18 cellular contexts compared by ENCODE assay signal in genomic region chr12:52896190-52897100, GRCh38. TPM values are rescaled to one million over a fixed set of nuclear protein-coding genes. Genes with fewer than 3 reads are reported as not detected.
DNase-seq lines count a peak whose midpoint lies in the region; ATAC-seq, FAIRE-seq and TF ChIP-seq lines count a peak whose summit lies in the region.
"Had no signal": no experiment of that assay in that cellular context is flagged by ENCODE, and none has a peak within 500 bp of the region (broad histone marks: within the 10 kb centered on the region; RNA-seq: fewer than 3 reads in every experiment).

No MANE protein-coding gene starts in this region.

- H3K9me3 ChIP-seq in NT2/D1 (ENCODE audit: insufficient read depth, low read length) (peaks cover 5% of the 10 kb centered on the region; the same call in 1 of the 2 replicates), gastroesophageal sphincter (no peaks in the 10 kb centered on the region), spleen (peaks cover 0 to 3% (median 0%) of the 10 kb centered on the region in 8 donors)
- H3K9me3 ChIP-seq: BLaER1 had no signal

- H3K27me3 ChIP-seq in NT2/D1 (ENCODE audit: insufficient read depth, insufficient read length): no peaks in the 10 kb centered on the region
- no peaks in the 10 kb centered on the region for H3K27me3 ChIP-seq in gastroesophageal sphincter
- H3K27me3 ChIP-seq in spleen (replicated peaks in 1 of 7): peaks cover 0 to 8% (median 0%) of the 10 kb centered on the region in 7 donors
- H3K27me3 ChIP-seq: BLaER1 had no signal

- H3K27ac ChIP-seq in gastroesophageal sphincter (peak overlapping the region in 1 of 4 donors; percentile 44), spleen (no peak overlapping the region)
- H3K27ac ChIP-seq: BLaER1 had no signal

- TF ChIP-seq CTCF in gastroesophageal sphincter (IDR thresholded peaks at IDR 0.05): no peak
- TF ChIP-seq CTCF in omental fat pad (IDR thresholded peaks at IDR 0.05): no peak
- TF ChIP-seq CTCF in spleen (IDR thresholded peaks at IDR 0.05 in 8 of 11, conservative IDR thresholded peaks at IDR 0.05 in 3 of 11): no peak

- H3K4me1 ChIP-seq in NT2/D1 (ENCODE audit: insufficient read depth, insufficient read length) (peaks cover 16% of the 10 kb centered on the region), gastroesophageal sphincter (peaks cover 0 to 22% (median 0%) of the 10 kb centered on the region in 3 donors), spleen (no peaks in the 10 kb centered on the region)
- H3K4me1 ChIP-seq: BLaER1 had no signal

- H3K4me3 ChIP-seq in NT2/D1 (ENCODE audit: insufficient read length, low read depth) (no peak overlapping the region), gastroesophageal sphincter (no peak overlapping the region), spleen (no peak overlapping the region)
- H3K4me3 ChIP-seq: BLaER1 had no signal

- no peak for TF ChIP-seq EP300 in gastroesophageal sphincter (IDR thresholded peaks at IDR 0.05)

- peak; percentile 33 for DNase-seq in EH (ENCODE audit: low read depth)
- no peak for DNase-seq in NT2/D1 (ENCODE audit: low read depth, low spot score)
- DNase-seq in omental fat pad (ENCODE audit: low spot score): no peak
- DNase-seq in activated CD4-positive, CD25-positive, alpha-beta regulatory T cell treated with anti-CD3 and anti-CD28 coated beads, Interleukin-2, amount 50 U/mL, for 72 hours: no peak
- no peak for DNase-seq in spleen
- DNase-seq in GM12891 (ENCODE audit: insufficient read length, low spot score): no peak
- DNase-seq: activated T-cell treated with anti-CD3 and anti-CD28 coated beads, Interleukin-2, amount 50 U/mL, for 4 hours; anterior cingulate cortex; effector CD4-positive, alpha-beta T cell; H7; kidney; stimulated activated CD4-positive, alpha-beta T cell treated with anti-CD3 and anti-CD28 coated beads, Interleukin-2, amount 100 ng/mL, for 48 hours; SW 1271 had no signal

- WGBS in gastroesophageal sphincter (ENCODE audit: low coverage in 1 of 2), 2 donors: 30 to 88% methylated on average over 1 to 2 of the region's 3 CpGs
- 61 to 83% (median 78%) methylated on average over 3 of the region's 3 CpGs for WGBS in spleen, 5 donors

- intact Hi-C loops in spleen (cut with DNase I; ENCODE audit: low total_unique reads): no loop called here

- H3K9ac ChIP-seq in NT2/D1 (ENCODE audit: insufficient read length, low read depth): peak overlapping the region; percentile 45
- H3K9ac ChIP-seq: BLaER1 had no signal

- ATAC-seq in gastroesophageal sphincter: peak; percentile 28
- ATAC-seq in omental fat pad (ENCODE audit: low FRiP score): peak; percentile 35
- ATAC-seq in HG02759 (IDR thresholded peaks at IDR 0.05; ENCODE audit: unreplicated experiment): no peak

- TF ChIP-seq POLR2A in gastroesophageal sphincter (IDR thresholded peaks at IDR 0.05) (no peak), spleen (IDR thresholded peaks at IDR 0.05) (no peak), GM12891 (IDR thresholded peaks at IDR 0.05; ENCODE audit: low read depth, low read length) (no peak)

- FAIRE-seq in GM12891 (lab: Jason Lieb, UNC): no peak
- FAIRE-seq: frontal cortex, kidney had no signal

- H3K36me3 ChIP-seq in NT2/D1 (ENCODE audit: insufficient read depth, insufficient read length, low read length): peaks cover 54% of the 10 kb centered on the region
- peaks cover 0 to 46% of the 10 kb centered on the region in 2 donors for H3K36me3 ChIP-seq in gastroesophageal sphincter
- H3K36me3 ChIP-seq in spleen: no peaks in the 10 kb centered on the region
- H3K36me3 ChIP-seq: BLaER1 had no signal

TF ChIP-seq in GM12891, 5 proteins besides CTCF, POLR2A, EP300 and RAD21:
- no peak for TF ChIP-seq PAX5 (IDR thresholded peaks at IDR 0.05; ENCODE audit: insufficient read depth, low read length, severe bottlenecking)
- TF ChIP-seq TAF1 (IDR thresholded peaks at IDR 0.05; ENCODE audit: low read depth, low read length): no peak
- TF ChIP-seq POLR2AphosphoS5 (IDR thresholded peaks at IDR 0.05; ENCODE audit: low read depth, low read length): no peak
- TF ChIP-seq POU2F2 (IDR thresholded peaks at IDR 0.05; ENCODE audit: low read depth, low read length): no peak
- TF ChIP-seq SPI1 (IDR thresholded peaks at IDR 0.05; ENCODE audit: low read depth, low read length): no peak

RNA-seq across cellular contexts. Expression of gene KRT8, which starts 8.4 kb away (rescaled TPM):
- total RNA-seq in gastroesophageal sphincter: 100 to 1,000 TPM in 3 of 4 donors, 10 to 100 TPM in 1; 72.0 to 565 (median 255) TPM
- total RNA-seq in omental fat pad: 1,000 to 10,000 TPM in 1 of 4 donors, 100 to 1,000 TPM in 2, 10 to 100 TPM in 1; 92.8 to 1,088 (median 251) TPM
- total RNA-seq in spleen: 10 to 100 TPM in 6 of 7 donors, 1 to 10 TPM in 1; 10.0 to 23.1 (median 18.6) TPM
- 10 to 100 TPM; 16.3 to 21.8 (median 19.3) TPM for polyA plus RNA-seq in spleen
- 2.8 TPM for polyA plus RNA-seq in GM12891 (2012; ENCODE audit: low read depth, missing spikeins)
- total RNA-seq: frontal cortex had no signal

RNA-seq across cellular contexts. Expression of gene KRT78, which starts 47.7 kb away (rescaled TPM):
- total RNA-seq in gastroesophageal sphincter: 1 to 10 TPM in 3 of 4 donors, under 1 TPM in 1; 0.27 to 9.5 (median 1.5) TPM
- total RNA-seq in omental fat pad: 1 to 10 TPM in 1 of 4 donors, not detected in 3; 1.9 TPM
- not detected for total RNA-seq in spleen
- polyA plus RNA-seq in spleen: under 1 TPM in 2 of 3 donors, not detected in 1; 0.24 to 0.83 TPM
- polyA plus RNA-seq in GM12891 (2012; ENCODE audit: low read depth, missing spikeins): not detected
- total RNA-seq: activated T-cell treated with anti-CD3 and anti-CD28 coated beads, Interleukin-2, amount 50 U/mL, for 4 hours; Daoy; frontal cortex; H7; kidney had no signal

RNA-seq across cellular contexts. Expression of gene KRT18, which starts 52.5 kb away (rescaled TPM):
- total RNA-seq in gastroesophageal sphincter: 10 to 100 TPM in 3 of 4 donors, 1 to 10 TPM in 1; 4.7 to 73.5 (median 24.3) TPM
- total RNA-seq in omental fat pad: 1,000 to 10,000 TPM in 1 of 4 donors, 100 to 1,000 TPM in 2, 10 to 100 TPM in 1; 12.1 to 2,005 (median 376) TPM
- 10 to 100 TPM; 23.3 to 57.2 (median 26.0) TPM for total RNA-seq in spleen
- 10 to 100 TPM; 16.8 to 23.0 (median 18.4) TPM for polyA plus RNA-seq in spleen
- 9.5 TPM for polyA plus RNA-seq in GM12891 (2012; ENCODE audit: low read depth, missing spikeins)
